ENCODE assay signal across 1 cellular context in genomic region chr2:26345284-26345553, GRCh38.
TF ChIP-seq lines count a peak whose summit lies in the region.

No MANE protein-coding gene starts in this region.

TF ChIP-seq in GM23338, 12 proteins besides CTCF, POLR2A, EP300 and RAD21 (continued from another document):
- TF ChIP-seq, protein P1, sequence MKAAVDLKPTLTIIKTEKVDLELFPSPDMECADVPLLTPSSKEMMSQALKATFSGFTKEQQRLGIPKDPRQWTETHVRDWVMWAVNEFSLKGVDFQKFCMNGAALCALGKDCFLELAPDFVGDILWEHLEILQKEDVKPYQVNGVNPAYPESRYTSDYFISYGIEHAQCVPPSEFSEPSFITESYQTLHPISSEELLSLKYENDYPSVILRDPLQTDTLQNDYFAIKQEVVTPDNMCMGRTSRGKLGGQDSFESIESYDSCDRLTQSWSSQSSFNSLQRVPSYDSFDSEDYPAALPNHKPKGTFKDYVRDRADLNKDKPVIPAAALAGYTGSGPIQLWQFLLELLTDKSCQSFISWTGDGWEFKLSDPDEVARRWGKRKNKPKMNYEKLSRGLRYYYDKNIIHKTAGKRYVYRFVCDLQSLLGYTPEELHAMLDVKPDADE (IDR thresholded peaks at IDR 0.05) = no peak
- TF ChIP-seq ZNF331 (CRISPR knock-in tag; IDR thresholded peaks at IDR 0.05; ENCODE audit: low read depth) (no peak), NANOG (IDR thresholded peaks at IDR 0.05; ENCODE audit: borderline replicate concordance) (no peak), JUNB (IDR thresholded peaks at IDR 0.05; ENCODE audit: unreplicated experiment) (no peak), EZH2 (IDR thresholded peaks at IDR 0.05; ENCODE audit: low read depth, unreplicated experiment) (no peak), STAT1 (IDR thresholded peaks at IDR 0.05; ENCODE audit: unreplicated experiment) (no peak)
- TF ChIP-seq, protein P2, sequence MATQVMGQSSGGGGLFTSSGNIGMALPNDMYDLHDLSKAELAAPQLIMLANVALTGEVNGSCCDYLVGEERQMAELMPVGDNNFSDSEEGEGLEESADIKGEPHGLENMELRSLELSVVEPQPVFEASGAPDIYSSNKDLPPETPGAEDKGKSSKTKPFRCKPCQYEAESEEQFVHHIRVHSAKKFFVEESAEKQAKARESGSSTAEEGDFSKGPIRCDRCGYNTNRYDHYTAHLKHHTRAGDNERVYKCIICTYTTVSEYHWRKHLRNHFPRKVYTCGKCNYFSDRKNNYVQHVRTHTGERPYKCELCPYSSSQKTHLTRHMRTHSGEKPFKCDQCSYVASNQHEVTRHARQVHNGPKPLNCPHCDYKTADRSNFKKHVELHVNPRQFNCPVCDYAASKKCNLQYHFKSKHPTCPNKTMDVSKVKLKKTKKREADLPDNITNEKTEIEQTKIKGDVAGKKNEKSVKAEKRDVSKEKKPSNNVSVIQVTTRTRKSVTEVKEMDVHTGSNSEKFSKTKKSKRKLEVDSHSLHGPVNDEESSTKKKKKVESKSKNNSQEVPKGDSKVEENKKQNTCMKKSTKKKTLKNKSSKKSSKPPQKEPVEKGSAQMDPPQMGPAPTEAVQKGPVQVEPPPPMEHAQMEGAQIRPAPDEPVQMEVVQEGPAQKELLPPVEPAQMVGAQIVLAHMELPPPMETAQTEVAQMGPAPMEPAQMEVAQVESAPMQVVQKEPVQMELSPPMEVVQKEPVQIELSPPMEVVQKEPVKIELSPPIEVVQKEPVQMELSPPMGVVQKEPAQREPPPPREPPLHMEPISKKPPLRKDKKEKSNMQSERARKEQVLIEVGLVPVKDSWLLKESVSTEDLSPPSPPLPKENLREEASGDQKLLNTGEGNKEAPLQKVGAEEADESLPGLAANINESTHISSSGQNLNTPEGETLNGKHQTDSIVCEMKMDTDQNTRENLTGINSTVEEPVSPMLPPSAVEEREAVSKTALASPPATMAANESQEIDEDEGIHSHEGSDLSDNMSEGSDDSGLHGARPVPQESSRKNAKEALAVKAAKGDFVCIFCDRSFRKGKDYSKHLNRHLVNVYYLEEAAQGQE (IDR thresholded peaks at IDR 0.05; ENCODE audit: unreplicated experiment) = no peak
TF ChIP-seq in GM23338: peak in this region for 0.
